15 cellular contexts compared by ENCODE assay signal in the genomic region with DNA sequence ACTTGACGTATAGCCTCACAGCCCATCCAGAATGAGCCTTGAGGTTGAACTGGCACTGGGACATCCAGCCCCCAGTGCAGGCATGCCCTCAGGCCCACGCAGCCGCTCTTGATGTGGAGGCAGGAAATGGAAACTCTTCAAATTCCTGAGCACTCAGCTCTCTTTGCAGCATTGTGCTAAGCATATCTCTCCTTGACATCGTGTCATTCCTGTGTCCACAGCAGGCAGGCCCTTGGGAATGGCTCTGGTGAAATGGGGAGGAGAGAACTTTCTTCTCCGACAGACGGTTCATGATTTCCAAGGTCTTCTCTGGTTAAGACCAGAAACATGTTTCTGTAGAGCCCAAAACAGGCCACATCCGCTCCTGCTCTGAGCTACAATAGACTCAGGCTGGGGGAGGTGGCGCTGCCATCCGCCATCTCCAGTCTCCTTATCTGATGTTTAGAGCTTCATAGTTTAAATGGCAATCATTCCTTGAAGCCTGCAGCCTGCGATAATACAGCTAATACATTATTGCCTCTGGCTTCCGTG.
DNase-seq lines count a peak whose midpoint lies in the region; ATAC-seq, FAIRE-seq and TF ChIP-seq lines count a peak whose summit lies in the region.
"Had no signal": no experiment of that assay in that cellular context is flagged by ENCODE, and none has a peak within 500 bp of the region (broad histone marks: within the 10 kb centered on the region; RNA-seq: fewer than 3 reads in every experiment).

No MANE protein-coding gene starts in this region.

- H3K36me3 ChIP-seq in SK-N-SH (replicated peaks in 1 of 2; ENCODE audit: control insufficient read depth in 1 of 2, insufficient read depth in 2 of 2, low read length in 1 of 2) (no peaks in the 10 kb centered on the region), IMR-90 (ENCODE audit: control insufficient read depth, insufficient read depth, low read length) (no peaks in the 10 kb centered on the region), astrocyte (ENCODE audit: insufficient read depth, low read length) (no peaks in the 10 kb centered on the region), mesodermal cell (ENCODE audit: control insufficient read depth, insufficient read depth, low read length) (no peaks in the 10 kb centered on the region)
- no peaks in the 10 kb centered on the region for H3K36me3 ChIP-seq in CD8-positive, alpha-beta memory T cell (ENCODE audit: insufficient read depth, low read length)
- H3K36me3 ChIP-seq: breast epithelium, sigmoid colon, tibial artery had no signal

- no peak overlapping the region for H3K27ac ChIP-seq in SK-N-SH (ENCODE audit: low read depth in 2 of 2, low read length in 1 of 2)
- peak overlapping the region; percentile 7; the same call in 1 of the 2 replicates for H3K27ac ChIP-seq in IMR-90 (ENCODE audit: insufficient read depth, low read length)
- H3K27ac ChIP-seq in astrocyte (ENCODE audit: low read depth, low read length) = no peak overlapping the region
- H3K27ac ChIP-seq in mesodermal cell (ENCODE audit: low read depth, low read length, severe bottlenecking) = peak overlapping the region; percentile 96
- H3K27ac ChIP-seq in CD8-positive, alpha-beta memory T cell (ENCODE audit: low read depth, low read length) = no peak overlapping the region
- H3K27ac ChIP-seq: 22Rv1, sigmoid colon, tibial artery had no signal

- no peaks in the 10 kb centered on the region for H3K79me2 ChIP-seq in SK-N-SH (ENCODE audit: insufficient read depth)
- H3K79me2 ChIP-seq in astrocyte (ENCODE audit: insufficient read depth, low read length) = no peaks in the 10 kb centered on the region

- peak overlapping the region; percentile 3 for H3K27ac Mint-ChIP-seq in astrocyte (ENCODE audit: unreplicated experiment)
- H3K27ac Mint-ChIP-seq in CD8-positive, alpha-beta memory T cell = no peak overlapping the region

- H3K4ac ChIP-seq in IMR-90 (ENCODE audit: low read depth, low read length) = peak overlapping the region; percentile 71

- H3K4me3 ChIP-seq in SK-N-SH (ENCODE audit: low read depth in 2 of 2, low read length in 1 of 2) = no peak overlapping the region
- no peak overlapping the region for H3K4me3 ChIP-seq in IMR-90 (ENCODE audit: insufficient read depth, low read depth, low read length)
- no peak overlapping the region for H3K4me3 ChIP-seq in astrocyte (ENCODE audit: insufficient read depth, low read depth, low read length)
- H3K4me3 ChIP-seq in mesodermal cell (ENCODE audit: extremely low read depth, insufficient read depth, low read length, poor library complexity, severe bottlenecking) = no peak overlapping the region
- H3K4me3 ChIP-seq in CD8-positive, alpha-beta memory T cell (ENCODE audit: low read length) = no peak overlapping the region
- H3K4me3 ChIP-seq: breast epithelium, sigmoid colon, tibial artery had no signal

- H4K91ac ChIP-seq in IMR-90 (ENCODE audit: insufficient read depth, low read depth, low read length) = peak overlapping the region; percentile 82

- TF ChIP-seq EP300 in SK-N-SH (IDR thresholded peaks at IDR 0.05; ENCODE audit: borderline replicate concordance in 1 of 2, low read depth in 1 of 2, low read length in 1 of 2) = no peak

- intact Hi-C loops in IMR-90 (cut with micrococcal nuclease) = no loop called here

- H2BK20ac ChIP-seq in IMR-90 (ENCODE audit: low read depth, low read length) = peak overlapping the region; percentile 33; the same call in 1 of the 2 replicates

- H3K4me2 ChIP-seq in SK-N-SH (no peak overlapping the region), IMR-90 (ENCODE audit: low read depth, low read length) (no peak overlapping the region), astrocyte (ENCODE audit: low read length) (no peak overlapping the region)

- peaks cover 11% of the 10 kb centered on the region for H3K9me3 Mint-ChIP-seq in astrocyte (ENCODE audit: unreplicated experiment)
- peaks cover 0 to 3% (median 0%) of the 10 kb centered on the region in 5 donors for H3K9me3 Mint-ChIP-seq in CD8-positive, alpha-beta memory T cell

- no peak overlapping the region; the same call in 1 of the 2 replicates for H3K14ac ChIP-seq in IMR-90 (replicated peaks; ENCODE audit: low read depth, low read length)

- H3K4me1 ChIP-seq in SK-N-SH (ENCODE audit: control insufficient read depth in 1 of 2, insufficient read depth in 2 of 2, low read depth in 1 of 2, low read length in 1 of 2) (no peaks in the 10 kb centered on the region), IMR-90 (ENCODE audit: control insufficient read depth, insufficient read depth, low read length) (0 out of 2 replicates have a peak, but pooled peaks cover 1% of the 10 kb centered on the region), astrocyte (ENCODE audit: insufficient read depth, low read length) (peaks cover 16% of the 10 kb centered on the region), mesodermal cell (ENCODE audit: control insufficient read depth, insufficient read depth, low read length, poor library complexity, severe bottlenecking) (peaks cover 40% of the 10 kb centered on the region)
- H3K4me1 ChIP-seq in CD8-positive, alpha-beta memory T cell (ENCODE audit: insufficient read depth, low read length) = no peaks in the 10 kb centered on the region
- H3K4me1 ChIP-seq: breast epithelium, sigmoid colon, tibial artery had no signal

- WGBS in SK-N-SH (ENCODE audit: low lambda C conversion rate) = 35% methylated on average over 11 of the region's 11 CpGs
- WGBS in IMR-90 (ENCODE audit: extremely low coverage in 2 of 2, insufficient read length in 1 of 2), 2 experiments = 40% methylated on average over 3 of the region's 11 CpGs; no CpG with 5 or more reads in 1 of the 2 experiments
- 48 to 54% methylated on average over 5 to 8 of the region's 11 CpGs for WGBS in mesodermal cell (ENCODE audit: insufficient coverage in 2 of 2), 2 experiments

- CTCF ChIA-PET in SK-N-SH (lab: Yijun Ruan, JAX) (no interaction called here), IMR-90 (lab: Yijun Ruan, JAX) (no interaction called here)
- CTCF ChIA-PET in CD8-positive, alpha-beta memory T cell (lab: Charles Lee) = no interaction called here

- peak overlapping the region; percentile 90; the same call in 1 of the 2 replicates for H2BK120ac ChIP-seq in IMR-90 (ENCODE audit: low read depth, low read length)

- TF ChIP-seq CTCF in SK-N-SH (IDR thresholded peaks at IDR 0.05) = no peak
- TF ChIP-seq CTCF in IMR-90 (conservative IDR thresholded peaks at IDR 0.05; ENCODE audit: low read depth, low read length) = no peak
- no peak for TF ChIP-seq CTCF in astrocyte (IDR thresholded peaks at IDR 0.05; ENCODE audit: insufficient read depth, low read depth, low read length)

- H2BK5ac ChIP-seq in IMR-90 (ENCODE audit: low read depth, low read length, poor library complexity, severe bottlenecking) = peak overlapping the region; percentile 69

- H3K36me3 Mint-ChIP-seq in astrocyte (ENCODE audit: low read depth, unreplicated experiment) = no peaks in the 10 kb centered on the region
- no peaks in the 10 kb centered on the region for H3K36me3 Mint-ChIP-seq in CD8-positive, alpha-beta memory T cell

- H2AK9ac ChIP-seq in IMR-90 (replicated peaks; ENCODE audit: low read depth, low read length, poor library complexity) = peak overlapping the region; percentile 68

- H3K9me3 ChIP-seq in SK-N-SH = no peaks in the 10 kb centered on the region
- no peaks in the 10 kb centered on the region for H3K9me3 ChIP-seq in IMR-90 (ENCODE audit: control insufficient read depth, insufficient read depth, low read length)
- H3K9me3 ChIP-seq in astrocyte (ENCODE audit: insufficient read depth, low read depth, low read length) = no peaks in the 10 kb centered on the region
- no peaks in the 10 kb centered on the region for H3K9me3 ChIP-seq in mesodermal cell (ENCODE audit: control insufficient read depth, low read length)
- H3K9me3 ChIP-seq in CD8-positive, alpha-beta memory T cell (ENCODE audit: low read length) = no peaks in the 10 kb centered on the region
- H3K9me3 ChIP-seq: breast epithelium, tibial artery had no signal

- no peaks in the 10 kb centered on the region for H3K9me2 ChIP-seq in SK-N-SH

- DNase-seq in SK-N-SH = peak; percentile 44
- DNase-seq in IMR-90 = peak; percentile 54
- peak; percentile 69 for DNase-seq in astrocyte (ENCODE audit: low read depth)
- no peak for DNase-seq in CD8-positive, alpha-beta memory T cell
- DNase-seq: DMS79, erythroblast, Karpas-422, sigmoid colon, tibial artery had no signal

- no peak for TF ChIP-seq POLR2A in IMR-90 (IDR thresholded peaks at IDR 0.05; ENCODE audit: low read depth, low read length)

- no peak overlapping the region for H2BK15ac ChIP-seq in IMR-90 (ENCODE audit: low read depth, low read length)

- H2AK5ac ChIP-seq in IMR-90 (ENCODE audit: low read depth, low read length) = no peak overlapping the region

- TF ChIP-seq RAD21 in SK-N-SH (IDR thresholded peaks at IDR 0.05; ENCODE audit: low read length) (no peak), IMR-90 (IDR thresholded peaks at IDR 0.05; ENCODE audit: low read length) (no peak)

- H3K9me1 ChIP-seq in IMR-90 (ENCODE audit: insufficient read depth, low read length) = peaks cover 11% of the 10 kb centered on the region

- ATAC-seq in SK-N-SH treated with all-trans-retinoic acid at 6 μM for 48 hours (no peak), IMR-90 (ENCODE audit: low read depth) (peak; percentile 88), GM18520 (IDR thresholded peaks at IDR 0.05; ENCODE audit: unreplicated experiment) (no peak), GM21576 (IDR thresholded peaks at IDR 0.05; ENCODE audit: unreplicated experiment) (no peak)

- POLR2A ChIA-PET in SK-N-SH (lab: Yijun Ruan, JAX) = no interaction called here
- POLR2A ChIA-PET in IMR-90 (lab: Charles Lee; ENCODE audit: unreplicated experiment) = no interaction called here
- POLR2A ChIA-PET in CD8-positive, alpha-beta memory T cell (lab: Charles Lee) = no interaction called here

- no peak overlapping the region for H2AFZ ChIP-seq in SK-N-SH (ENCODE audit: low read depth)
- H2AFZ ChIP-seq in IMR-90 (replicated peaks; ENCODE audit: low read length, poor library complexity) = peak overlapping the region; percentile 89
- H2AFZ ChIP-seq in astrocyte (ENCODE audit: low read depth, low read length) = no peak overlapping the region

- no peaks in the 10 kb centered on the region for H3K79me1 ChIP-seq in IMR-90 (ENCODE audit: low read depth in 1 of 2, low read length in 2 of 2)

- no peak overlapping the region for H4K5ac ChIP-seq in IMR-90 (ENCODE audit: low read depth, low read length)

- no peaks in the 10 kb centered on the region for H3K27me3 ChIP-seq in SK-N-SH (ENCODE audit: insufficient read depth)
- no peaks in the 10 kb centered on the region for H3K27me3 ChIP-seq in IMR-90 (ENCODE audit: control insufficient read depth, insufficient read depth, low read length)
- no peaks in the 10 kb centered on the region for H3K27me3 ChIP-seq in astrocyte (ENCODE audit: insufficient read depth, low read length)
- H3K27me3 ChIP-seq in CD8-positive, alpha-beta memory T cell (ENCODE audit: insufficient read depth, low read length, poor library complexity, severe bottlenecking) = no peaks in the 10 kb centered on the region
- H3K27me3 ChIP-seq: breast epithelium had no signal

- dilution Hi-C loops in IMR-90 (cut with HindIII; ENCODE audit: low sequenced_read_pairs, unreplicated experiment) = no loop called here

- peaks cover 2% of the 10 kb centered on the region for H3K27me3 Mint-ChIP-seq in astrocyte (ENCODE audit: low read depth, unreplicated experiment)
- peaks cover 3 to 5% of the 10 kb centered on the region in 2 donors for H3K27me3 Mint-ChIP-seq in CD8-positive, alpha-beta memory T cell

- no peak for FAIRE-seq in astrocyte (lab: Jason Lieb, UNC)

- H4K8ac ChIP-seq in IMR-90 (ENCODE audit: low read depth in 2 of 2, low read length in 2 of 2) = peak overlapping the region; percentile 39 to 85; a peak in 3 of 4 replicates

- in situ Hi-C loops in IMR-90 (cut with MboI; ENCODE audit: low sequenced_read_pairs) = no loop called here

- H3K9ac ChIP-seq in SK-N-SH (no peak overlapping the region), IMR-90 (ENCODE audit: low read depth, low read length) (0 out of 2 replicates have a peak overlapping the region, but pooled peaks have one; percentile 13), astrocyte (ENCODE audit: low read length) (no peak overlapping the region)

- H3K56ac ChIP-seq in IMR-90 (ENCODE audit: extremely low read depth, insufficient read depth, low read length) = no peak overlapping the region

- no TSS peak for BruUV-seq in IMR-90 (replicated peaks; lab: Mats Ljungman, UMichigan)

- no peaks in the 10 kb centered on the region for H3F3A ChIP-seq in SK-N-SH (replicated peaks; ENCODE audit: insufficient read depth)

- H4K20me1 ChIP-seq in SK-N-SH (ENCODE audit: insufficient read depth) (no peaks in the 10 kb centered on the region), IMR-90 (ENCODE audit: insufficient read depth, low read length) (no peaks in the 10 kb centered on the region), astrocyte (ENCODE audit: insufficient read depth, low read length) (peaks cover 21% of the 10 kb centered on the region)

- no peak overlapping the region for H3K18ac ChIP-seq in IMR-90 (ENCODE audit: low read depth, low read length)

- H3K23ac ChIP-seq in IMR-90 (ENCODE audit: low read depth, low read length) = no peak overlapping the region

- H3K4me3 Mint-ChIP-seq in astrocyte (ENCODE audit: unreplicated experiment) = no peak overlapping the region
- H3K4me3 Mint-ChIP-seq in CD8-positive, alpha-beta memory T cell = peak overlapping the region in 1 of 7 donors; percentile 0

- H3K4me1 Mint-ChIP-seq in astrocyte (ENCODE audit: low read depth, unreplicated experiment) = peaks cover 22% of the 10 kb centered on the region
- H3K4me1 Mint-ChIP-seq in CD8-positive, alpha-beta memory T cell = no peaks in the 10 kb centered on the region

Comparison
In these comparisons a context has a peak if more than half of its experiments do, and no peak if none do; other contexts are left out.
1. DNase-seq: peak in SK-N-SH (single experiment), IMR-90 (single experiment) and astrocyte (single experiment); none in CD8-positive, alpha-beta memory T cell (0 of 5).
2. H3K27ac ChIP-seq: peak in IMR-90 (single experiment) and mesodermal cell (single experiment); none in SK-N-SH (0 of 2), astrocyte (single experiment) and CD8-positive, alpha-beta memory T cell (single experiment).